In the genomic region with DNA sequence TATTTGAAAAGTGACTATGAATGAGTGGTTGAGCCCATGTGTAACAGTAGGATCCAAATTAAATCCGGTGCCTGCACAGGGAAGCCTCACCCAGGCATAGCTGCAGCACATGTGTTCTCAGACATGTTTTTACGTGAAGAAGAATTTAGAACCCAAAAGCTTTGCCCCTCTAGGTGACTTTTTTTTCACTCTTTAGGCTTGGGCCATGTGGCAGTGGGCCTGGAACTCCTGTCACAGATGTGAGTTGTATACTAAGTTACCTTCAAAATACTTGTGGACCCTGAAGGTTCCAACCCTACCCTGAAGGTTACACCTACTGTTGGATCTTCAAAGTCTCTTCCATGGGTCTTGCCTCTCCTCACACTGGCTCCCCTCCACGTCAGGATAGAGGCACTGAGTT, we compare ENCODE assay signal across 34 cellular contexts.
"Had no signal": no experiment of that assay in that cellular context is flagged by ENCODE, and none has a peak within 500 bp of the region (broad histone marks: within the 10 kb centered on the region; RNA-seq: fewer than 3 reads in every experiment).

No MANE protein-coding gene starts in this region.

- H3K36me3 ChIP-seq: ascending aorta, brain microvascular endothelial cell, gastrocnemius medialis, WERI-Rb-1 had no signal

- H3K36me3 Mint-ChIP-seq: activated CD8-positive, alpha-beta memory T cell treated with anti-CD3 and anti-CD28 coated beads, Interleukin-2, amount 10 ng/mL, durations not matched to agents 7 days and 5 days; activated naive CD4-positive, alpha-beta T cell treated with anti-CD3 and anti-CD28 coated beads, Interleukin-2, amount 10 ng/mL, durations not matched to agents 7 days and 5 days; activated naive CD4-positive, alpha-beta T cell treated with anti-CD3 and anti-CD28 coated beads, Interleukin-2, amount 50 U/mL, for 72 hours; activated naive CD8-positive, alpha-beta T cell treated with anti-CD3 and anti-CD28 coated beads, Interleukin-2, amount 10 ng/mL, durations not matched to agents 7 days and 5 days had no signal

- H3K27me3 Mint-ChIP-seq: activated B cell treated with CpG ODN at 0.5 μM for 24 hours; activated CD8-positive, alpha-beta memory T cell treated with anti-CD3 and anti-CD28 coated beads, Interleukin-2, amount 10 ng/mL, durations not matched to agents 7 days and 5 days; activated naive CD8-positive, alpha-beta T cell treated with anti-CD3 and anti-CD28 coated beads, Interleukin-2, amount 10 ng/mL, durations not matched to agents 7 days and 5 days had no signal

- H3K4me1 ChIP-seq: foreskin keratinocyte, gastrocnemius medialis had no signal

- H3K9me3 Mint-ChIP-seq: central memory CD8-positive, alpha-beta T cell; endodermal cell had no signal

- H3K4me1 Mint-ChIP-seq: activated B cell treated with CpG ODN at 0.5 μM for 24 hours; activated CD8-positive, alpha-beta memory T cell treated with anti-CD3 and anti-CD28 coated beads, Interleukin-2, amount 10 ng/mL, durations not matched to agents 7 days and 5 days; activated naive CD4-positive, alpha-beta T cell treated with anti-CD3 and anti-CD28 coated beads, Interleukin-2, amount 10 ng/mL, durations not matched to agents 7 days and 5 days; activated naive CD8-positive, alpha-beta T cell treated with anti-CD3 and anti-CD28 coated beads, Interleukin-2, amount 10 ng/mL, durations not matched to agents 7 days and 5 days; central memory CD8-positive, alpha-beta T cell; T-helper 17 cell had no signal

- DNase-seq: activated B cell treated with CpG ODN at 0.5 μM for 24 hours; activated CD4-positive, alpha-beta T cell treated with anti-CD3 and anti-CD28 coated beads for 48 hours; activated CD4-positive, alpha-beta T cell treated with anti-CD3 and anti-CD28 coated beads, Interleukin-2, amount 50 U/mL, for 1 hour; activated CD4-positive, alpha-beta T cell treated with anti-CD3 and anti-CD28 coated beads, Interleukin-2, amount 50 U/mL, for 48 hours; activated CD8-positive, alpha-beta memory T cell treated with anti-CD3 and anti-CD28 coated beads, Interleukin-2, amount 10 ng/mL, durations not matched to agents 7 days and 5 days; activated CD8-positive, alpha-beta memory T cell treated with anti-CD3 and anti-CD28 coated beads, Interleukin-2, amount 50 U/mL, for 4 hours; activated CD8-positive, alpha-beta T cell treated with anti-CD3 and anti-CD28 coated beads, Interleukin-2, amount 10 ng/mL, durations not matched to agents 7 days and 5 days; activated effector memory CD4-positive, alpha-beta T cell treated with anti-CD3 and anti-CD28 coated beads, Interleukin-2, amount 50 U/mL, for 16 hours; activated naive CD4-positive, alpha-beta T cell; activated naive CD4-positive, alpha-beta T cell treated with anti-CD3 and anti-CD28 coated beads, Interleukin-2, amount 10 ng/mL, durations not matched to agents 7 days and 5 days; activated naive CD8-positive, alpha-beta T cell treated with anti-CD3 and anti-CD28 coated beads, Interleukin-2, amount 10 ng/mL, durations not matched to agents 7 days and 5 days; activated T-cell treated with anti-CD3 and anti-CD28 coated beads, Interleukin-2, amount 50 U/mL, for 1 hour; activated T-cell treated with anti-CD3 and anti-CD28 coated beads, Interleukin-2, amount 50 U/mL, for 48 hours; brain microvascular endothelial cell; dorsolateral prefrontal cortex; effector memory CD4-positive, alpha-beta T cell; endodermal cell; foreskin keratinocyte; gastrocnemius medialis; glutamatergic neuron; T-helper 1 cell; T-helper 17 cell; T1000; WERI-Rb-1 had no signal

- H3K9me3 ChIP-seq: ascending aorta, gastrocnemius medialis had no signal

- ATAC-seq: activated CD4-positive, CD25-positive, alpha-beta regulatory T cell treated with anti-CD3 and anti-CD28 coated beads, Interleukin-2, amount 50 U/mL, for 24 hours; activated CD8-positive, alpha-beta memory T cell treated with anti-CD3 and anti-CD28 coated beads, Interleukin-2, amount 10 ng/mL, durations not matched to agents 7 days and 5 days; activated CD8-positive, alpha-beta T cell treated with anti-CD3 and anti-CD28 coated beads, Interleukin-2, amount 10 ng/mL, durations not matched to agents 7 days and 5 days; activated naive CD4-positive, alpha-beta T cell treated with anti-CD3 and anti-CD28 coated beads, Interleukin-2, amount 50 U/mL, for 72 hours; esophagus mucosa; foreskin keratinocyte; gastrocnemius medialis; T-helper 17 cell had no signal

- H3K27me3 ChIP-seq: ascending aorta, brain microvascular endothelial cell, foreskin keratinocyte, gastrocnemius medialis had no signal

- H3K27ac Mint-ChIP-seq: activated B cell treated with CpG ODN at 0.5 μM for 24 hours; activated CD8-positive, alpha-beta memory T cell treated with anti-CD3 and anti-CD28 coated beads, Interleukin-2, amount 10 ng/mL, durations not matched to agents 7 days and 5 days; activated CD8-positive, alpha-beta T cell treated with anti-CD3 and anti-CD28 coated beads, Interleukin-2, amount 10 ng/mL, durations not matched to agents 7 days and 5 days; activated naive CD4-positive, alpha-beta T cell treated with anti-CD3 and anti-CD28 coated beads, Interleukin-2, amount 10 ng/mL, durations not matched to agents 7 days and 5 days; activated naive CD4-positive, alpha-beta T cell treated with anti-CD3 and anti-CD28 coated beads, Interleukin-2, amount 50 U/mL, for 72 hours; activated naive CD8-positive, alpha-beta T cell treated with anti-CD3 and anti-CD28 coated beads, Interleukin-2, amount 10 ng/mL, durations not matched to agents 7 days and 5 days; activated T-helper 1 cell treated with anti-CD3 and anti-CD28 coated beads, Interleukin-12 subunit alpha, Interleukin-12 subunit beta, Interleukin-2, Interleukin-4 antibody, amounts not matched to agents 30 ng/mL and 10 ng/mL and 1 ng/mL, durations not matched to agents 14 hours and 24 hours and 36 hours; activated T-helper 2 cell treated with anti-CD3 and anti-CD28 coated beads, Interferon-gamma antibody, Interleukin-2, Interleukin-4, amounts not matched to agents 10 μg/mL and 5 μg/mL and 100 μg/mL, durations not matched to agents 14 hours and 24 hours and 36 hours; dendritic cell treated with granulocyte-macrophage colony-stimulating factor and Interleukin-4, amounts not matched to agents 40 ng/mL and 50 ng/mL, for 4 days; endodermal cell; T-helper 17 cell; T-helper 2 cell treated with Interferon-gamma antibody and Interleukin-4, amounts not matched to agents 5 μg/mL and 100 μg/mL, for 36 hours had no signal

- H3K4me3 Mint-ChIP-seq: activated B cell treated with CpG ODN at 0.5 μM for 24 hours; activated CD8-positive, alpha-beta memory T cell treated with anti-CD3 and anti-CD28 coated beads, Interleukin-2, amount 10 ng/mL, durations not matched to agents 7 days and 5 days; activated CD8-positive, alpha-beta T cell treated with anti-CD3 and anti-CD28 coated beads, Interleukin-2, amount 10 ng/mL, durations not matched to agents 7 days and 5 days; activated naive CD4-positive, alpha-beta T cell treated with anti-CD3 and anti-CD28 coated beads, Interleukin-2, amount 10 ng/mL, durations not matched to agents 7 days and 5 days; activated naive CD8-positive, alpha-beta T cell treated with anti-CD3 and anti-CD28 coated beads, Interleukin-2, amount 10 ng/mL, durations not matched to agents 7 days and 5 days; activated T-helper 1 cell treated with anti-CD3 and anti-CD28 coated beads, Interleukin-12 subunit alpha, Interleukin-12 subunit beta, Interleukin-2, Interleukin-4 antibody, amounts not matched to agents 30 ng/mL and 10 ng/mL and 1 ng/mL, durations not matched to agents 14 hours and 24 hours and 36 hours; central memory CD8-positive, alpha-beta T cell; dendritic cell treated with granulocyte-macrophage colony-stimulating factor and Interleukin-4, amounts not matched to agents 40 ng/mL and 50 ng/mL, for 4 days; endodermal cell; T-helper 17 cell; T-helper 2 cell treated with Interferon-gamma antibody and Interleukin-4, amounts not matched to agents 5 μg/mL and 100 μg/mL, for 36 hours had no signal

- H3K4me3 ChIP-seq: ascending aorta, coronary artery, dorsolateral prefrontal cortex, gastrocnemius medialis had no signal

- H3K27ac ChIP-seq: ascending aorta, brain microvascular endothelial cell, coronary artery, dorsolateral prefrontal cortex, foreskin keratinocyte, WERI-Rb-1 had no signal
